7 cellular contexts compared by ENCODE assay signal in genomic region chr1:12229386-12229834, GRCh38. TPM values are rescaled to one million over a fixed set of nuclear protein-coding genes. Genes with fewer than 3 reads are reported as not detected.
DNase-seq lines count a peak whose midpoint lies in the region; ATAC-seq, FAIRE-seq and TF ChIP-seq lines count a peak whose summit lies in the region.

No MANE protein-coding gene starts in this region.

- H3K36me3 ChIP-seq in PC-3 (ENCODE audit: low read depth, low read length) (0 out of 2 replicates have a peak, but pooled peaks cover under 1% of the 10 kb centered on the region), endothelial cell of umbilical vein (ENCODE audit: control insufficient read depth in 2 of 2, extremely low read depth in 1 of 2, insufficient read depth in 2 of 2, low read length in 2 of 2) (no peaks in the 10 kb centered on the region), skeletal muscle tissue (ENCODE audit: control insufficient read depth in 3 of 3, insufficient read depth in 3 of 3, low read length in 3 of 3) (no peaks in the 10 kb centered on the region)

- H4K20me1 ChIP-seq in PC-3 (ENCODE audit: low read length) (no peaks in the 10 kb centered on the region), endothelial cell of umbilical vein (replicated peaks; ENCODE audit: control insufficient read depth, extremely low read depth, insufficient read depth, low read length) (no peaks in the 10 kb centered on the region)

- H3K79me2 ChIP-seq in PC-3 (ENCODE audit: low read length) (peaks cover 44% of the 10 kb centered on the region), endothelial cell of umbilical vein (ENCODE audit: control insufficient read depth, insufficient read depth, low read length) (peaks cover 16% of the 10 kb centered on the region)

- no peak for FAIRE-seq in endothelial cell of umbilical vein (lab: Jason Lieb, UNC)

- TF ChIP-seq CTCF in PC-3 (conservative IDR thresholded peaks at IDR 0.05; ENCODE audit: low read depth, low read length), result no peak
- TF ChIP-seq CTCF in endothelial cell of umbilical vein (IDR thresholded peaks at IDR 0.05; ENCODE audit: extremely low read depth in 1 of 2, insufficient read depth in 1 of 2, low read depth in 1 of 2, low read length in 2 of 2), result no peak

- no peak for TF ChIP-seq POLR2A in endothelial cell of umbilical vein (IDR thresholded peaks at IDR 0.05; ENCODE audit: low read depth, low read length)

- H3K27me3 ChIP-seq in PC-3 (ENCODE audit: low read length) (no peaks in the 10 kb centered on the region), endothelial cell of umbilical vein (ENCODE audit: control insufficient read depth in 2 of 2, insufficient read depth in 2 of 2, low read length in 2 of 2) (no peaks in the 10 kb centered on the region), skeletal muscle tissue (ENCODE audit: control insufficient read depth in 3 of 3, insufficient read depth in 3 of 3, low read length in 3 of 3) (no peaks in the 10 kb centered on the region)

- H2AFZ ChIP-seq in PC-3 (ENCODE audit: low read length) (peak overlapping the region; percentile 83), endothelial cell of umbilical vein (ENCODE audit: low read depth, low read length) (peak overlapping the region; percentile 87)

- no peaks in the 10 kb centered on the region for H3K9me2 ChIP-seq in PC-3 (replicated peaks; ENCODE audit: low read length)

- no peaks in the 10 kb centered on the region for H3K9me3 ChIP-seq in PC-3 (ENCODE audit: low read length)
- no peaks in the 10 kb centered on the region for H3K9me3 ChIP-seq in endothelial cell of umbilical vein (replicated peaks; ENCODE audit: control insufficient read depth, insufficient read depth, low read length)
- no peaks in the 10 kb centered on the region for H3K9me3 ChIP-seq in skeletal muscle tissue (ENCODE audit: control insufficient read depth in 3 of 3, low read length in 3 of 3)

- H3K4me3 ChIP-seq in PC-3 (ENCODE audit: low read length) (peak overlapping the region; percentile 100; the same call in 1 of the 2 replicates), endothelial cell of umbilical vein (replicated peaks in 1 of 3; ENCODE audit: insufficient read depth in 1 of 3, low read depth in 1 of 3, low read length in 3 of 3) (no peak overlapping the region), skeletal muscle tissue (ENCODE audit: low read length in 3 of 3) (peak overlapping the region; percentile 38 to 85 (median 50))

- dilution Hi-C loops in endothelial cell of umbilical vein (cut with MboI; ENCODE audit: extremely low pct_ligation_motif_present, low sequenced_read_pairs), result no loop called here

- H3K4me1 ChIP-seq in PC-3 (ENCODE audit: insufficient read depth, low read length), result peaks cover 18% of the 10 kb centered on the region
- peaks cover 6% of the 10 kb centered on the region for H3K4me1 ChIP-seq in endothelial cell of umbilical vein (ENCODE audit: control insufficient read depth, extremely low read depth, insufficient read depth, low read length)
- peaks cover 16 to 21% (median 19%) of the 10 kb centered on the region in 3 donors for H3K4me1 ChIP-seq in skeletal muscle tissue (ENCODE audit: control insufficient read depth in 3 of 3, insufficient read depth in 3 of 3, low read length in 3 of 3)

- peaks cover 5% of the 10 kb centered on the region for H3F3A ChIP-seq in PC-3 (ENCODE audit: low read length, unreplicated experiment)

- intact Hi-C loops in PC-3 (cut with micrococcal nuclease) (loop anchor here (1.0 kb wide), 1 partner anchor 47 kb away; no protein-coding TSS in a partner anchor), endothelial cell of umbilical vein (cut with micrococcal nuclease) (no loop called here)

- BruUV-seq in PC-3 (replicated peaks; lab: Mats Ljungman, UMichigan) (no TSS peak), endothelial cell of umbilical vein (replicated peaks; lab: Mats Ljungman, UMichigan) (no TSS peak)

- no peak overlapping the region for H3K4me2 ChIP-seq in PC-3 (ENCODE audit: low read length)
- H3K4me2 ChIP-seq in endothelial cell of umbilical vein (ENCODE audit: insufficient read depth, low read length), result no peak overlapping the region

- H3K9ac ChIP-seq in PC-3 (ENCODE audit: low read length), result no peak overlapping the region
- no peak overlapping the region for H3K9ac ChIP-seq in endothelial cell of umbilical vein (replicated peaks; ENCODE audit: extremely low read depth, insufficient read depth, low read length)
- peak overlapping the region; percentile 3 to 60 (median 57) for H3K9ac ChIP-seq in skeletal muscle tissue (ENCODE audit: low read depth in 1 of 3, low read length in 3 of 3)

- peak; percentile 6 for ATAC-seq in GM21529 (IDR thresholded peaks at IDR 0.05; ENCODE audit: unreplicated experiment)
- no peak for ATAC-seq in PC-3
- no peak for ATAC-seq in GM19463 (IDR thresholded peaks at IDR 0.05; ENCODE audit: unreplicated experiment)

- DNase-seq in PC-3, result no peak
- no peak for DNase-seq in endothelial cell of umbilical vein (ENCODE audit: low read depth, low spot score)
- DNase-seq in DMS53 treated with DMSO at 0.1 percent for 48 hours (lab: John Stamatoyannopoulos, UW; ENCODE audit: unreplicated experiment), result no peak
- no peak for DNase-seq in activated CD4-positive, alpha-beta T cell treated with anti-CD3 and anti-CD28 coated beads, Interleukin-2, amount 50 U/mL, for 1 hour

- H3K9me1 ChIP-seq in endothelial cell of umbilical vein (replicated peaks; ENCODE audit: control insufficient read depth, extremely low read depth, insufficient read depth, low read length), result no peaks in the 10 kb centered on the region

- POLR2A ChIA-PET in PC-3 (lab: Charles Lee; ENCODE audit: unreplicated experiment), result no interaction called here
- POLR2A ChIA-PET in endothelial cell of umbilical vein (lab: Charles Lee), result no interaction called here

- H3K27ac ChIP-seq in PC-3 (ENCODE audit: low read length) (no peak overlapping the region), endothelial cell of umbilical vein (ENCODE audit: insufficient read depth, low read depth, low read length) (no peak overlapping the region), skeletal muscle tissue (ENCODE audit: low read depth, low read length) (peak overlapping the region; percentile 98)

- CTCF ChIA-PET in PC-3 (lab: Charles Lee), result no interaction called here
- CTCF ChIA-PET in endothelial cell of umbilical vein (lab: Charles Lee), result interaction anchor here (1.0 to 3.5 kb wide), 4 partner anchors 15 to 429 kb away, joined by 3 to 24 read pairs (median 8); no protein-coding TSS in a partner anchor

TF ChIP-seq in endothelial cell of umbilical vein, 7 proteins besides CTCF, POLR2A, EP300 and RAD21:
- no peak for TF ChIP-seq MYC (IDR thresholded peaks at IDR 0.05; ENCODE audit: low read depth, low read length)
- TF ChIP-seq MAX (IDR thresholded peaks at IDR 0.05; ENCODE audit: insufficient read depth, insufficient read length), result no peak
- TF ChIP-seq GATA2 (IDR thresholded peaks at IDR 0.05; ENCODE audit: insufficient read depth, insufficient read length, low read depth, low read length), result no peak
- no peak for TF ChIP-seq EZH2 (IDR thresholded peaks at IDR 0.05; ENCODE audit: borderline replicate concordance, low read depth, low read length, severe bottlenecking)
- TF ChIP-seq FOS (IDR thresholded peaks at IDR 0.05; ENCODE audit: borderline replicate concordance, insufficient read depth, low read length), result no peak
- TF ChIP-seq POLR2AphosphoS5 (IDR thresholded peaks at IDR 0.05; ENCODE audit: insufficient read depth, low read depth, low read length), result no peak
- no peak for TF ChIP-seq JUN (IDR thresholded peaks at IDR 0.05; ENCODE audit: borderline replicate concordance, insufficient read depth, insufficient read length, low read depth)

RNA-seq across cellular contexts. Expression of gene VPS13D, which starts 0.4 kb away (rescaled TPM):
- total RNA-seq in PC-3 (2014; rRNA removed) (30.7 and 43.6 TPM in 2 replicates), endothelial cell of umbilical vein (41.7 and 48.5 TPM in 2 replicates), skeletal muscle tissue (40.2 TPM)
- polyA plus RNA-seq in endothelial cell of umbilical vein, result 12.7 and 13.6 TPM in 2 replicates
- polyA plus RNA-seq in endothelial cell of umbilical vein (2011; cell fraction: cytosol; rRNA removed), result 14.4 and 16.4 TPM in 2 replicates
- 36.9 and 42.3 TPM in 2 replicates for polyA plus RNA-seq in endothelial cell of umbilical vein (2011; cell fraction: nucleus; rRNA removed)
- polyA plus RNA-seq in endothelial cell of umbilical vein (2012), result 13.9 and 15.2 TPM in 2 replicates
- polyA minus RNA-seq in endothelial cell of umbilical vein, result 65.0 and 93.7 TPM in 2 replicates
- polyA minus RNA-seq in endothelial cell of umbilical vein (2011; cell fraction: cytosol; rRNA and poly(A)+ RNA removed), result 23.1 TPM
- 110 and 161 TPM in 2 replicates for polyA minus RNA-seq in endothelial cell of umbilical vein (2011; cell fraction: nucleus; rRNA and poly(A)+ RNA removed)

Comparison
In these comparisons a context has a peak if more than half of its experiments do, and no peak if none do; other contexts are left out.
1. H3K4me3 ChIP-seq: peak in PC-3 (single experiment) and skeletal muscle tissue (3 of 3); none in endothelial cell of umbilical vein (0 of 3).
2. H3K9ac ChIP-seq: peak in skeletal muscle tissue (3 of 3); none in PC-3 (single experiment) and endothelial cell of umbilical vein (single experiment).